ENCODE assay signal across 17 cellular contexts in genomic region chr16:75029854-75030253, GRCh38. TPM values are rescaled to one million over a fixed set of nuclear protein-coding genes. Genes with fewer than 3 reads are reported as not detected.
DNase-seq lines count a peak whose midpoint lies in the region; TF ChIP-seq lines count a peak whose summit lies in the region.
"Had no signal": no experiment of that assay in that cellular context is flagged by ENCODE, and none has a peak within 500 bp of the region (broad histone marks: within the 10 kb centered on the region; RNA-seq: fewer than 3 reads in every experiment).

No MANE protein-coding gene starts in this region.

- H3K27me3 ChIP-seq in brain microvascular endothelial cell (replicated peaks) (no peaks in the 10 kb centered on the region), mesenchymal stem cell (ENCODE audit: control insufficient read depth in 1 of 2, insufficient read depth in 1 of 2, low read length in 2 of 2) (no peaks in the 10 kb centered on the region)
- H3K27me3 ChIP-seq: ovary, stomach, vagina had no signal

- no peak overlapping the region for H2BK5ac ChIP-seq in mesenchymal stem cell (ENCODE audit: low read depth, low read length, poor library complexity, severe bottlenecking)

- no peak overlapping the region for H2AK5ac ChIP-seq in mesenchymal stem cell (ENCODE audit: low read length, severe bottlenecking)

- H3K14ac ChIP-seq in mesenchymal stem cell (ENCODE audit: low read length in 2 of 2) = no peak overlapping the region

- no peak overlapping the region for H2AFZ ChIP-seq in mesenchymal stem cell (ENCODE audit: low read depth, low read length)

- no peak overlapping the region for H2BK12ac ChIP-seq in mesenchymal stem cell (ENCODE audit: low read length in 2 of 2)

- no peak for TF ChIP-seq CTCF in brain microvascular endothelial cell (IDR thresholded peaks at IDR 0.05; ENCODE audit: low read depth, low read length, missing control alignments)

- no peaks in the 10 kb centered on the region for H3K36me3 ChIP-seq in brain microvascular endothelial cell (replicated peaks)
- H3K36me3 ChIP-seq in mesenchymal stem cell (ENCODE audit: control insufficient read depth in 1 of 2, insufficient read depth in 2 of 2, low read depth in 1 of 2, low read length in 2 of 2) = no peaks in the 10 kb centered on the region
- H3K36me3 ChIP-seq: ovary, stomach, vagina had no signal

- H3K23ac ChIP-seq in mesenchymal stem cell (ENCODE audit: low read length in 2 of 2) = no peak overlapping the region

- no peak overlapping the region for H4K91ac ChIP-seq in mesenchymal stem cell (ENCODE audit: low read length)

- no peak overlapping the region for H3K4me2 ChIP-seq in mesenchymal stem cell (ENCODE audit: low read length, poor library complexity, severe bottlenecking)

- peak overlapping the region; percentile 74 for H3K27ac ChIP-seq in brain microvascular endothelial cell
- no peak overlapping the region for H3K27ac ChIP-seq in mesenchymal stem cell (ENCODE audit: low read length, poor library complexity, severe bottlenecking)
- H3K27ac ChIP-seq: ovary, vagina had no signal

- H3K79me1 ChIP-seq in mesenchymal stem cell (replicated peaks; ENCODE audit: low read length, poor library complexity, severe bottlenecking) = peaks cover 20% of the 10 kb centered on the region

- DNase-seq in Daoy (ENCODE audit: low read depth) (peak; percentile 30), M059J (ENCODE audit: low read depth) (peak; percentile 81), brain microvascular endothelial cell (peak; percentile 56), mesenchymal stem cell (peak; percentile 35), NCI-H510A treated with DMSO at 0.1 percent for 48 hours (lab: John Stamatoyannopoulos, UW) (no peak), NCI-H82 (lab: John Stamatoyannopoulos, UW) (no peak), SKM-1 (lab: John Stamatoyannopoulos, UW; ENCODE audit: unreplicated experiment) (no peak)
- no peak for DNase-seq in stimulated activated CD8-positive, alpha-beta memory T cell treated with anti-CD3 and anti-CD28 coated beads, Interleukin-4, amount 100 ng/mL, for 48 hours
- DNase-seq: activated CD4-positive, alpha-beta T cell treated with anti-CD3 and anti-CD28 coated beads, Interleukin-2, amount 10 ng/mL, durations not matched to agents 24 days and 14 days; activated T-cell treated with anti-CD3 and anti-CD28 coated beads, Interleukin-2, amount 50 U/mL, for 4 hours; left colon; MV-4-11; NCI-H2081 treated with DMSO at 0.1 percent for 48 hours; ovary; SHP77 treated with DMSO at 0.1 percent for 48 hours; stomach had no signal

- in situ Hi-C loops in brain microvascular endothelial cell (cut with HindIII; ENCODE audit: low pct_ligation_motif_present, low sequenced_read_pairs) = no loop called here

- H3K4ac ChIP-seq in mesenchymal stem cell (ENCODE audit: low read depth in 1 of 2, low read length in 2 of 2) = no peak overlapping the region

- H2BK120ac ChIP-seq in mesenchymal stem cell (ENCODE audit: low read depth, low read length) = no peak overlapping the region

- no peak overlapping the region for H4K8ac ChIP-seq in mesenchymal stem cell (ENCODE audit: low read length)

- H2BK15ac ChIP-seq in mesenchymal stem cell (ENCODE audit: low read depth, poor library complexity, severe bottlenecking) = no peak overlapping the region

- no peak overlapping the region for H3K18ac ChIP-seq in mesenchymal stem cell (ENCODE audit: low read depth in 1 of 2, low read length in 2 of 2)

- H3K9ac ChIP-seq in mesenchymal stem cell (ENCODE audit: low read length) = no peak overlapping the region

- H3K9me3 ChIP-seq in mesenchymal stem cell (ENCODE audit: control insufficient read depth, low read length) = no peaks in the 10 kb centered on the region
- H3K9me3 ChIP-seq: ovary, stomach, vagina had no signal

- H3K4me1 ChIP-seq in mesenchymal stem cell (ENCODE audit: control insufficient read depth, insufficient read depth, low read depth, low read length) = peaks cover 2% of the 10 kb centered on the region

- H3K4me3 ChIP-seq in brain microvascular endothelial cell (ENCODE audit: low read depth, low read length) = no peak overlapping the region
- no peak overlapping the region for H3K4me3 ChIP-seq in mesenchymal stem cell (ENCODE audit: insufficient read depth in 1 of 2, low read depth in 1 of 2, low read length in 2 of 2)
- H3K4me3 ChIP-seq: ovary, stomach, vagina had no signal

RNA-seq across cellular contexts. Expression of gene ZNRF1, which starts 31.0 kb away (rescaled TPM):
- 17.5 and 21.9 TPM in 2 replicates for total RNA-seq in Daoy (2014; rRNA removed; shearing (Covaris generic))
- 13.6 and 19.3 TPM in 2 replicates for total RNA-seq in M059J (2014; rRNA removed; shearing (Covaris generic))
- polyA plus RNA-seq in mesenchymal stem cell (2013, experiment 1 of 2) = 29.7 TPM
- polyA plus RNA-seq in mesenchymal stem cell (2013, experiment 2 of 2) = 27.6 TPM

RNA-seq across cellular contexts. Expression of gene WDR59, which starts 44.9 kb away (rescaled TPM):
- 3.8 and 9.4 TPM in 2 replicates for total RNA-seq in Daoy (2014; rRNA removed; shearing (Covaris generic))
- 6.4 and 32.0 TPM in 2 replicates for total RNA-seq in M059J (2014; rRNA removed; shearing (Covaris generic))
- 20.7 TPM for polyA plus RNA-seq in mesenchymal stem cell (2013, experiment 1 of 2)
- polyA plus RNA-seq in mesenchymal stem cell (2013, experiment 2 of 2) = 19.7 TPM

Comparison
In these comparisons a context has a peak if more than half of its experiments do, and no peak if none do; other contexts are left out.
1. DNase-seq: peak in Daoy (single experiment), M059J (single experiment), brain microvascular endothelial cell (single experiment) and mesenchymal stem cell (single experiment); none in NCI-H510A treated with DMSO at 0.1 percent for 48 hours (single experiment), stimulated activated CD8-positive, alpha-beta memory T cell treated with anti-CD3 and anti-CD28 coated beads, Interleukin-4, amount 100 ng/mL, for 48 hours (single experiment), NCI-H82 (single experiment) and SKM-1 (single experiment).